Comparison of ENCODE assay signal across 1 cellular context in the genomic region with DNA sequence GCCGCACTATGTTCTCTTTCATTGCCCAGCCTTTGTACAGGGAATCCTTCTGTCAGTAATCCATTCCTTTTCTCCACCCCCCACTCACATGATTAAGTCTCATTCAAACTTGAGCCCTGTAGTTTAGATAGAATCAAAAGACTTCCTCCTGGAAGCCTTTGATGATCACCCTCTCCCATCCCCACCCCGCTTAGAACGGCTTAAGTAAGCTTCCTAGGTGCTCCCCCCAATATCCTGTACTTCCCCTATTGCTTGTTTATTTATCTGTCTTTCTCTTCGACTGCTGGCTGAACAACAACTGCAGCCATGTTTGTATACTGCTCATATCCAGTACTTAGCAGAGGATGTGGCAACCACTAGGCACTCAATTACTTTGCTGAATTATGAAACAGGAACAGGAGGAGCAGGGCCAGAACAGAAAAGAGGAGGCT.
TF ChIP-seq lines count a peak whose summit lies in the region.

No MANE protein-coding gene starts in this region.

TF ChIP-seq in HepG2, 621 proteins besides CTCF, POLR2A, EP300 and RAD21 (continued from another document and continues in another):
- TF ChIP-seq, protein P1, sequence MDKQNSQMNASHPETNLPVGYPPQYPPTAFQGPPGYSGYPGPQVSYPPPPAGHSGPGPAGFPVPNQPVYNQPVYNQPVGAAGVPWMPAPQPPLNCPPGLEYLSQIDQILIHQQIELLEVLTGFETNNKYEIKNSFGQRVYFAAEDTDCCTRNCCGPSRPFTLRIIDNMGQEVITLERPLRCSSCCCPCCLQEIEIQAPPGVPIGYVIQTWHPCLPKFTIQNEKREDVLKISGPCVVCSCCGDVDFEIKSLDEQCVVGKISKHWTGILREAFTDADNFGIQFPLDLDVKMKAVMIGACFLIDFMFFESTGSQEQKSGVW (CRISPR knock-in tag; IDR thresholded peaks at IDR 0.05; ENCODE audit: borderline replicate concordance) = no peak
- TF ChIP-seq ZFP82 (CRISPR knock-in tag; IDR thresholded peaks at IDR 0.05; ENCODE audit: borderline replicate concordance) (no peak), ZNF577 (CRISPR knock-in tag; IDR thresholded peaks at IDR 0.05; ENCODE audit: borderline replicate concordance, low read depth) (no peak), FOXC1 (CRISPR knock-in tag; IDR thresholded peaks at IDR 0.05; ENCODE audit: borderline replicate concordance) (no peak), RXRB (CRISPR knock-in tag; IDR thresholded peaks at IDR 0.05; ENCODE audit: borderline replicate concordance) (peak; percentile 69; the same call in 1 of the 2 replicates), SNRNP70 (IDR thresholded peaks at IDR 0.05; ENCODE audit: low read depth, low read length) (no peak), GFI1 (CRISPR knock-in tag; IDR thresholded peaks at IDR 0.05; ENCODE audit: borderline replicate concordance) (peak; percentile 79), CHD2 (IDR thresholded peaks at IDR 0.05; ENCODE audit: low read depth, low read length) (no peak), POLR2AphosphoS5 (IDR thresholded peaks at IDR 0.05; ENCODE audit: low read depth, low read length) (no peak), ZNF17 (CRISPR knock-in tag; IDR thresholded peaks at IDR 0.05) (no peak), RFXAP (CRISPR knock-in tag; IDR thresholded peaks at IDR 0.05; ENCODE audit: borderline replicate concordance) (no peak), CEBPG (CRISPR knock-in tag; IDR thresholded peaks at IDR 0.05) (peak; percentile 91), ZIK1 (CRISPR knock-in tag; IDR thresholded peaks at IDR 0.05; ENCODE audit: borderline replicate concordance, low read depth) (no peak), SUZ12 (IDR thresholded peaks at IDR 0.05; ENCODE audit: low read depth, low read length) (no peak), SRF (IDR thresholded peaks at IDR 0.05; ENCODE audit: low read depth, low read length) (no peak), ZNF263 (CRISPR knock-in tag; IDR thresholded peaks at IDR 0.05) (peak; percentile 82), MBD4 (IDR thresholded peaks at IDR 0.05; ENCODE audit: borderline replicate concordance, low read length) (0 out of 2 replicates have a peak, but pooled peaks have one; percentile 48), RFX5 (IDR thresholded peaks at IDR 0.05; ENCODE audit: low read depth, low read length) (no peak), NFYC (CRISPR knock-in tag; IDR thresholded peaks at IDR 0.05) (0 out of 2 replicates have a peak, but pooled peaks have one; percentile 14), ZBTB20 (CRISPR knock-in tag; IDR thresholded peaks at IDR 0.05; ENCODE audit: borderline replicate concordance, low read depth) (no peak), ZBTB3 (CRISPR knock-in tag; IDR thresholded peaks at IDR 0.05; ENCODE audit: borderline replicate concordance, low read depth) (no peak), ZBTB1 (CRISPR knock-in tag; IDR thresholded peaks at IDR 0.05; ENCODE audit: borderline replicate concordance) (no peak), KDM2A (CRISPR knock-in tag; IDR thresholded peaks at IDR 0.05; ENCODE audit: borderline replicate concordance, low read depth) (no peak), ZBTB7B (CRISPR knock-in tag; IDR thresholded peaks at IDR 0.05) (peak; percentile 53; the same call in 1 of the 2 replicates), ZSCAN25 (CRISPR knock-in tag; IDR thresholded peaks at IDR 0.05) (no peak), HOXD1 (CRISPR knock-in tag; IDR thresholded peaks at IDR 0.05) (no peak), EED (CRISPR knock-in tag; IDR thresholded peaks at IDR 0.05) (no peak), TSC22D2 (CRISPR knock-in tag; IDR thresholded peaks at IDR 0.05; ENCODE audit: borderline replicate concordance) (no peak), ZFP37 (CRISPR knock-in tag; IDR thresholded peaks at IDR 0.05; ENCODE audit: borderline replicate concordance) (no peak), IRF2 (CRISPR knock-in tag; IDR thresholded peaks at IDR 0.05) (peak; percentile 33)
- TF ChIP-seq, protein P2, sequence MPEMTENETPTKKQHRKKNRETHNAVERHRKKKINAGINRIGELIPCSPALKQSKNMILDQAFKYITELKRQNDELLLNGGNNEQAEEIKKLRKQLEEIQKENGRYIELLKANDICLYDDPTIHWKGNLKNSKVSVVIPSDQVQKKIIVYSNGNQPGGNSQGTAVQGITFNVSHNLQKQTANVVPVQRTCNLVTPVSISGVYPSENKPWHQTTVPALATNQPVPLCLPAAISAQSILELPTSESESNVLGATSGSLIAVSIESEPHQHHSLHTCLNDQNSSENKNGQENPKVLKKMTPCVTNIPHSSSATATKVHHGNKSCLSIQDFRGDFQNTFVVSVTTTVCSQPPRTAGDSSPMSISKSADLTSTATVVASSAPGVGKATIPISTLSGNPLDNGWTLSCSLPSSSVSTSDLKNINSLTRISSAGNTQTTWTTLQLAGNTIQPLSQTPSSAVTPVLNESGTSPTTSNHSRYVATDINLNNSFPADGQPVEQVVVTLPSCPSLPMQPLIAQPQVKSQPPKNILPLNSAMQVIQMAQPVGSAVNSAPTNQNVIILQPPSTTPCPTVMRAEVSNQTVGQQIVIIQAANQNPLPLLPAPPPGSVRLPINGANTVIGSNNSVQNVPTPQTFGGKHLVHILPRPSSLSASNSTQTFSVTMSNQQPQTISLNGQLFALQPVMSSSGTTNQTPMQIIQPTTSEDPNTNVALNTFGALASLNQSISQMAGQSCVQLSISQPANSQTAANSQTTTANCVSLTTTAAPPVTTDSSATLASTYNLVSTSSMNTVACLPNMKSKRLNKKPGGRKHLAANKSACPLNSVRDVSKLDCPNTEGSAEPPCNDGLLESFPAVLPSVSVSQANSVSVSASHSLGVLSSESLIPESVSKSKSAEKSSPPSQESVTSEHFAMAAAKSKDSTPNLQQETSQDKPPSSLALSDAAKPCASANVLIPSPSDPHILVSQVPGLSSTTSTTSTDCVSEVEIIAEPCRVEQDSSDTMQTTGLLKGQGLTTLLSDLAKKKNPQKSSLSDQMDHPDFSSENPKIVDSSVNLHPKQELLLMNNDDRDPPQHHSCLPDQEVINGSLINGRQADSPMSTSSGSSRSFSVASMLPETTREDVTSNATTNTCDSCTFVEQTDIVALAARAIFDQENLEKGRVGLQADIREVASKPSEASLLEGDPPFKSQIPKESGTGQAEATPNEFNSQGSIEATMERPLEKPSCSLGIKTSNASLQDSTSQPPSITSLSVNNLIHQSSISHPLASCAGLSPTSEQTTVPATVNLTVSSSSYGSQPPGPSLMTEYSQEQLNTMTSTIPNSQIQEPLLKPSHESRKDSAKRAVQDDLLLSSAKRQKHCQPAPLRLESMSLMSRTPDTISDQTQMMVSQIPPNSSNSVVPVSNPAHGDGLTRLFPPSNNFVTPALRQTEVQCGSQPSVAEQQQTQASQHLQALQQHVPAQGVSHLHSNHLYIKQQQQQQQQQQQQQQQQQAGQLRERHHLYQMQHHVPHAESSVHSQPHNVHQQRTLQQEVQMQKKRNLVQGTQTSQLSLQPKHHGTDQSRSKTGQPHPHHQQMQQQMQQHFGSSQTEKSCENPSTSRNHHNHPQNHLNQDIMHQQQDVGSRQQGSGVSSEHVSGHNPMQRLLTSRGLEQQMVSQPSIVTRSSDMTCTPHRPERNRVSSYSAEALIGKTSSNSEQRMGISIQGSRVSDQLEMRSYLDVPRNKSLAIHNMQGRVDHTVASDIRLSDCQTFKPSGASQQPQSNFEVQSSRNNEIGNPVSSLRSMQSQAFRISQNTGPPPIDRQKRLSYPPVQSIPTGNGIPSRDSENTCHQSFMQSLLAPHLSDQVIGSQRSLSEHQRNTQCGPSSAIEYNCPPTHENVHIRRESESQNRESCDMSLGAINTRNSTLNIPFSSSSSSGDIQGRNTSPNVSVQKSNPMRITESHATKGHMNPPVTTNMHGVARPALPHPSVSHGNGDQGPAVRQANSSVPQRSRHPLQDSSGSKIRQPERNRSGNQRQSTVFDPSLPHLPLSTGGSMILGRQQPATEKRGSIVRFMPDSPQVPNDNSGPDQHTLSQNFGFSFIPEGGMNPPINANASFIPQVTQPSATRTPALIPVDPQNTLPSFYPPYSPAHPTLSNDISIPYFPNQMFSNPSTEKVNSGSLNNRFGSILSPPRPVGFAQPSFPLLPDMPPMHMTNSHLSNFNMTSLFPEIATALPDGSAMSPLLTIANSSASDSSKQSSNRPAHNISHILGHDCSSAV (CRISPR knock-in tag; IDR thresholded peaks at IDR 0.05; ENCODE audit: borderline replicate concordance) = no peak
- TF ChIP-seq, protein P3, sequence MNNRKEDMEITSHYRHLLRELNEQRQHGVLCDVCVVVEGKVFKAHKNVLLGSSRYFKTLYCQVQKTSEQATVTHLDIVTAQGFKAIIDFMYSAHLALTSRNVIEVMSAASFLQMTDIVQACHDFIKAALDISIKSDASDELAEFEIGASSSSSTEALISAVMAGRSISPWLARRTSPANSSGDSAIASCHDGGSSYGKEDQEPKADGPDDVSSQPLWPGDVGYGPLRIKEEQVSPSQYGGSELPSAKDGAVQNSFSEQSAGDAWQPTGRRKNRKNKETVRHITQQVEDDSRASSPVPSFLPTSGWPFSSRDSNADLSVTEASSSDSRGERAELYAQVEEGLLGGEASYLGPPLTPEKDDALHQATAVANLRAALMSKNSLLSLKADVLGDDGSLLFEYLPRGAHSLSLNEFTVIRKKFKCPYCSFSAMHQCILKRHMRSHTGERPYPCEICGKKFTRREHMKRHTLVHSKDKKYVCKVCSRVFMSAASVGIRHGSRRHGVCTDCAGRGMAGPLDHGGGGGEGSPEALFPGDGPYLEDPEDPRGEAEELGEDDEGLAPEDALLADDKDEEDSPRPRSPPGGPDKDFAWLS (CRISPR knock-in tag; IDR thresholded peaks at IDR 0.05; ENCODE audit: borderline replicate concordance) = no peak
- TF ChIP-seq, protein P4, sequence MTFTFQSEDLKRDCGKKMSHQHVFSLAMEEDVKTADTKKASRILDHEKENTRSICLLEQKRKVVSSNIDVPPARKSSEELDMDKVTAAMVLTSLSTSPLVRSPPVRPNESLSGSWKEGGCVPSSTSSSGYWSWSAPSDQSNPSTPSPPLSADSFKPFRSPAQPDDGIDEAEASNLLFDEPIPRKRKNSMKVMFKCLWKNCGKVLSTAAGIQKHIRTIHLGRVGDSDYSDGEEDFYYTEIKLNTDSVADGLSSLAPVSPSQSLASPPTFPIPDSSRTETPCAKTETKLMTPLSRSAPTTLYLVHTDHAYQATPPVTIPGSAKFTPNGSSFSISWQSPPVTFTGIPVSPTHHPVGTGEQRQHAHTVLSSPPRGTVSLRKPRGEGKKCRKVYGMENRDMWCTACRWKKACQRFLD (CRISPR knock-in tag; IDR thresholded peaks at IDR 0.05; ENCODE audit: borderline replicate concordance) = no peak
- TF ChIP-seq, protein P5, sequence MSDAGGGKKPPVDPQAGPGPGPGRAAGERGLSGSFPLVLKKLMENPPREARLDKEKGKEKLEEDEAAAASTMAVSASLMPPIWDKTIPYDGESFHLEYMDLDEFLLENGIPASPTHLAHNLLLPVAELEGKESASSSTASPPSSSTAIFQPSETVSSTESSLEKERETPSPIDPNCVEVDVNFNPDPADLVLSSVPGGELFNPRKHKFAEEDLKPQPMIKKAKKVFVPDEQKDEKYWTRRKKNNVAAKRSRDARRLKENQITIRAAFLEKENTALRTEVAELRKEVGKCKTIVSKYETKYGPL (CRISPR knock-in tag; IDR thresholded peaks at IDR 0.05) = no peak
- TF ChIP-seq, protein P6, sequence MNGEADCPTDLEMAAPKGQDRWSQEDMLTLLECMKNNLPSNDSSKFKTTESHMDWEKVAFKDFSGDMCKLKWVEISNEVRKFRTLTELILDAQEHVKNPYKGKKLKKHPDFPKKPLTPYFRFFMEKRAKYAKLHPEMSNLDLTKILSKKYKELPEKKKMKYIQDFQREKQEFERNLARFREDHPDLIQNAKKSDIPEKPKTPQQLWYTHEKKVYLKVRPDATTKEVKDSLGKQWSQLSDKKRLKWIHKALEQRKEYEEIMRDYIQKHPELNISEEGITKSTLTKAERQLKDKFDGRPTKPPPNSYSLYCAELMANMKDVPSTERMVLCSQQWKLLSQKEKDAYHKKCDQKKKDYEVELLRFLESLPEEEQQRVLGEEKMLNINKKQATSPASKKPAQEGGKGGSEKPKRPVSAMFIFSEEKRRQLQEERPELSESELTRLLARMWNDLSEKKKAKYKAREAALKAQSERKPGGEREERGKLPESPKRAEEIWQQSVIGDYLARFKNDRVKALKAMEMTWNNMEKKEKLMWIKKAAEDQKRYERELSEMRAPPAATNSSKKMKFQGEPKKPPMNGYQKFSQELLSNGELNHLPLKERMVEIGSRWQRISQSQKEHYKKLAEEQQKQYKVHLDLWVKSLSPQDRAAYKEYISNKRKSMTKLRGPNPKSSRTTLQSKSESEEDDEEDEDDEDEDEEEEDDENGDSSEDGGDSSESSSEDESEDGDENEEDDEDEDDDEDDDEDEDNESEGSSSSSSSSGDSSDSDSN (CRISPR knock-in tag; IDR thresholded peaks at IDR 0.05) = no peak
- TF ChIP-seq, protein P7, sequence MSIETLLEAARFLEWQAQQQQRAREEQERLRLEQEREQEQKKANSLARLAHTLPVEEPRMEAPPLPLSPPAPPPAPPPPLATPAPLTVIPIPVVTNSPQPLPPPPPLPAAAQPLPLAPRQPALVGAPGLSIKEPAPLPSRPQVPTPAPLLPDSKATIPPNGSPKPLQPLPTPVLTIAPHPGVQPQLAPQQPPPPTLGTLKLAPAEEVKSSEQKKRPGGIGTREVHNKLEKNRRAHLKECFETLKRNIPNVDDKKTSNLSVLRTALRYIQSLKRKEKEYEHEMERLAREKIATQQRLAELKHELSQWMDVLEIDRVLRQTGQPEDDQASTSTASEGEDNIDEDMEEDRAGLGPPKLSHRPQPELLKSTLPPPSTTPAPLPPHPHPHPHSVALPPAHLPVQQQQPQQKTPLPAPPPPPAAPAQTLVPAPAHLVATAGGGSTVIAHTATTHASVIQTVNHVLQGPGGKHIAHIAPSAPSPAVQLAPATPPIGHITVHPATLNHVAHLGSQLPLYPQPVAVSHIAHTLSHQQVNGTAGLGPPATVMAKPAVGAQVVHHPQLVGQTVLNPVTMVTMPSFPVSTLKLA (IDR thresholded peaks at IDR 0.05) = no peak
- TF ChIP-seq, protein P8, sequence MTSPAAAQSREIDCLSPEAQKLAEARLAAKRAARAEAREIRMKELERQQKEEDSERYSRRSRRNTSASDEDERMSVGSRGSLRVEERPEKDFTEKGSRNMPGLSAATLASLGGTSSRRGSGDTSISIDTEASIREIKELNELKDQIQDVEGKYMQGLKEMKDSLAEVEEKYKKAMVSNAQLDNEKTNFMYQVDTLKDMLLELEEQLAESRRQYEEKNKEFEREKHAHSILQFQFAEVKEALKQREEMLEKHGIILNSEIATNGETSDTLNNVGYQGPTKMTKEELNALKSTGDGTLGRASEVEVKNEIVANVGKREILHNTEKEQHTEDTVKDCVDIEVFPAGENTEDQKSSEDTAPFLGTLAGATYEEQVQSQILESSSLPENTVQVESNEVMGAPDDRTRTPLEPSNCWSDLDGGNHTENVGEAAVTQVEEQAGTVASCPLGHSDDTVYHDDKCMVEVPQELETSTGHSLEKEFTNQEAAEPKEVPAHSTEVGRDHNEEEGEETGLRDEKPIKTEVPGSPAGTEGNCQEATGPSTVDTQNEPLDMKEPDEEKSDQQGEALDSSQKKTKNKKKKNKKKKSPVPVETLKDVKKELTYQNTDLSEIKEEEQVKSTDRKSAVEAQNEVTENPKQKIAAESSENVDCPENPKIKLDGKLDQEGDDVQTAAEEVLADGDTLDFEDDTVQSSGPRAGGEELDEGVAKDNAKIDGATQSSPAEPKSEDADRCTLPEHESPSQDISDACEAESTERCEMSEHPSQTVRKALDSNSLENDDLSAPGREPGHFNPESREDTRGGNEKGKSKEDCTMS (CRISPR knock-in tag; conservative IDR thresholded peaks at IDR 0.05) = no peak
- TF ChIP-seq, protein P9, sequence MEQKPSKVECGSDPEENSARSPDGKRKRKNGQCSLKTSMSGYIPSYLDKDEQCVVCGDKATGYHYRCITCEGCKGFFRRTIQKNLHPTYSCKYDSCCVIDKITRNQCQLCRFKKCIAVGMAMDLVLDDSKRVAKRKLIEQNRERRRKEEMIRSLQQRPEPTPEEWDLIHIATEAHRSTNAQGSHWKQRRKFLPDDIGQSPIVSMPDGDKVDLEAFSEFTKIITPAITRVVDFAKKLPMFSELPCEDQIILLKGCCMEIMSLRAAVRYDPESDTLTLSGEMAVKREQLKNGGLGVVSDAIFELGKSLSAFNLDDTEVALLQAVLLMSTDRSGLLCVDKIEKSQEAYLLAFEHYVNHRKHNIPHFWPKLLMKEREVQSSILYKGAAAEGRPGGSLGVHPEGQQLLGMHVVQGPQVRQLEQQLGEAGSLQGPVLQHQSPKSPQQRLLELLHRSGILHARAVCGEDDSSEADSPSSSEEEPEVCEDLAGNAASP (CRISPR knock-in tag; IDR thresholded peaks at IDR 0.05; ENCODE audit: borderline replicate concordance) = no peak
